Comparison of ENCODE assay signal across 1 cellular context in genomic region chr15:59299919-59300617, GRCh38.
A peak's percentile ranks its signal among the peaks of the same experiment; 100 is the strongest.
TF ChIP-seq lines count a peak whose summit lies in the region.

No MANE protein-coding gene starts in this region.

TF ChIP-seq in HEK293, 187 proteins besides CTCF, POLR2A, EP300 and RAD21 (continued from another document):
- peak; percentile 68 for TF ChIP-seq ZNF398 (tag by site-specific recombination; IDR thresholded peaks at IDR 0.05)
- no peak for TF ChIP-seq ZNF777 (tag by site-specific recombination; IDR thresholded peaks at IDR 0.05; ENCODE audit: borderline replicate concordance)
- no peak for TF ChIP-seq ZSCAN30 (tag by site-specific recombination; IDR thresholded peaks at IDR 0.05)
- TF ChIP-seq OSR2 (tag by site-specific recombination; IDR thresholded peaks at IDR 0.05): no peak
- peak; percentile 42; the same call in 1 of the 2 replicates for TF ChIP-seq ZBTB11 (tag by site-specific recombination; conservative IDR thresholded peaks at IDR 0.05; ENCODE audit: low read depth)
- no peak for TF ChIP-seq SALL2 (tag by site-specific recombination; IDR thresholded peaks at IDR 0.05; ENCODE audit: borderline replicate concordance)
- peak; percentile 74 for TF ChIP-seq ZNF2 (tag by site-specific recombination; IDR thresholded peaks at IDR 0.05)
- peak; percentile 53 for TF ChIP-seq ZFP69B (tag by site-specific recombination; IDR thresholded peaks at IDR 0.05)
- TF ChIP-seq HOXC10 (CRISPR knock-in tag; IDR thresholded peaks at IDR 0.05): no peak
- TF ChIP-seq, protein P1, sequence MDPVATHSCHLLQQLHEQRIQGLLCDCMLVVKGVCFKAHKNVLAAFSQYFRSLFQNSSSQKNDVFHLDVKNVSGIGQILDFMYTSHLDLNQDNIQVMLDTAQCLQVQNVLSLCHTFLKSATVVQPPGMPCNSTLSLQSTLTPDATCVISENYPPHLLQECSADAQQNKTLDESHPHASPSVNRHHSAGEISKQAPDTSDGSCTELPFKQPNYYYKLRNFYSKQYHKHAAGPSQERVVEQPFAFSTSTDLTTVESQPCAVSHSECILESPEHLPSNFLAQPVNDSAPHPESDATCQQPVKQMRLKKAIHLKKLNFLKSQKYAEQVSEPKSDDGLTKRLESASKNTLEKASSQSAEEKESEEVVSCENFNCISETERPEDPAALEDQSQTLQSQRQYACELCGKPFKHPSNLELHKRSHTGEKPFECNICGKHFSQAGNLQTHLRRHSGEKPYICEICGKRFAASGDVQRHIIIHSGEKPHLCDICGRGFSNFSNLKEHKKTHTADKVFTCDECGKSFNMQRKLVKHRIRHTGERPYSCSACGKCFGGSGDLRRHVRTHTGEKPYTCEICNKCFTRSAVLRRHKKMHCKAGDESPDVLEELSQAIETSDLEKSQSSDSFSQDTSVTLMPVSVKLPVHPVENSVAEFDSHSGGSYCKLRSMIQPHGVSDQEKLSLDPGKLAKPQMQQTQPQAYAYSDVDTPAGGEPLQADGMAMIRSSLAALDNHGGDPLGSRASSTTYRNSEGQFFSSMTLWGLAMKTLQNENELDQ (tag by site-specific recombination; IDR thresholded peaks at IDR 0.05; ENCODE audit: low read depth): no peak
- TF ChIP-seq, protein P2, sequence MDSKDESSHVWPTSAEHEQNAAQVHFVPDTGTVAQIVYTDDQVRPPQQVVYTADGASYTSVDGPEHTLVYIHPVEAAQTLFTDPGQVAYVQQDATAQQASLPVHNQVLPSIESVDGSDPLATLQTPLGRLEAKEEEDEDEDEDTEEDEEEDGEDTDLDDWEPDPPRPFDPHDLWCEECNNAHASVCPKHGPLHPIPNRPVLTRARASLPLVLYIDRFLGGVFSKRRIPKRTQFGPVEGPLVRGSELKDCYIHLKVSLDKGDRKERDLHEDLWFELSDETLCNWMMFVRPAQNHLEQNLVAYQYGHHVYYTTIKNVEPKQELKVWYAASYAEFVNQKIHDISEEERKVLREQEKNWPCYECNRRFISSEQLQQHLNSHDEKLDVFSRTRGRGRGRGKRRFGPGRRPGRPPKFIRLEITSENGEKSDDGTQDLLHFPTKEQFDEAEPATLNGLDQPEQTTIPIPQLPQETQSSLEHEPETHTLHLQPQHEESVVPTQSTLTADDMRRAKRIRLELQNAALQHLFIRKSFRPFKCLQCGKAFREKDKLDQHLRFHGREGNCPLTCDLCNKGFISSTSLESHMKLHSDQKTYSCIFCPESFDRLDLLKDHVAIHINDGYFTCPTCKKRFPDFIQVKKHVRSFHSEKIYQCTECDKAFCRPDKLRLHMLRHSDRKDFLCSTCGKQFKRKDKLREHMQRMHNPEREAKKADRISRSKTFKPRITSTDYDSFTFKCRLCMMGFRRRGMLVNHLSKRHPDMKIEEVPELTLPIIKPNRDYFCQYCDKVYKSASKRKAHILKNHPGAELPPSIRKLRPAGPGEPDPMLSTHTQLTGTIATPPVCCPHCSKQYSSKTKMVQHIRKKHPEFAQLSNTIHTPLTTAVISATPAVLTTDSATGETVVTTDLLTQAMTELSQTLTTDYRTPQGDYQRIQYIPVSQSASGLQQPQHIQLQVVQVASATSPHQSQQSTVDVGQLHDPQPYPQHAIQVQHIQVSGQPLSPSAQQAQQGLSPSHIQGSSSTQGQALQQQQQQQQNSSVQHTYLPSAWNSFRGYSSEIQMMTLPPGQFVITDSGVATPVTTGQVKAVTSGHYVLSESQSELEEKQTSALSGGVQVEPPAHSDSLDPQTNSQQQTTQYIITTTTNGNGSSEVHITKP (tag by site-specific recombination; IDR thresholded peaks at IDR 0.05): peak; percentile 73
- peak; percentile 56; the same call in 1 of the 2 replicates for TF ChIP-seq ZNF24 (tag by site-specific recombination; IDR thresholded peaks at IDR 0.05)
- peak; percentile 83 for TF ChIP-seq KLF1 (tag by site-specific recombination; IDR thresholded peaks at IDR 0.05)
- TF ChIP-seq SP3 (tag by site-specific recombination; IDR thresholded peaks at IDR 0.05): 0 out of 2 replicates have a peak, but pooled peaks have one; percentile 21
- TF ChIP-seq, protein P3, sequence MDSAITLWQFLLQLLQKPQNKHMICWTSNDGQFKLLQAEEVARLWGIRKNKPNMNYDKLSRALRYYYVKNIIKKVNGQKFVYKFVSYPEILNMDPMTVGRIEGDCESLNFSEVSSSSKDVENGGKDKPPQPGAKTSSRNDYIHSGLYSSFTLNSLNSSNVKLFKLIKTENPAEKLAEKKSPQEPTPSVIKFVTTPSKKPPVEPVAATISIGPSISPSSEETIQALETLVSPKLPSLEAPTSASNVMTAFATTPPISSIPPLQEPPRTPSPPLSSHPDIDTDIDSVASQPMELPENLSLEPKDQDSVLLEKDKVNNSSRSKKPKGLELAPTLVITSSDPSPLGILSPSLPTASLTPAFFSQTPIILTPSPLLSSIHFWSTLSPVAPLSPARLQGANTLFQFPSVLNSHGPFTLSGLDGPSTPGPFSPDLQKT (IDR thresholded peaks at IDR 0.05; ENCODE audit: borderline replicate concordance, low read depth, low read length): no peak
